Comparison of ENCODE assay signal across 2 cellular contexts in genomic region chrX:46582964-46583363, GRCh38.
TF ChIP-seq lines count a peak whose summit lies in the region.

No MANE protein-coding gene starts in this region.

TF ChIP-seq in liver, 16 proteins besides CTCF, POLR2A, EP300 and RAD21:
- no peak for TF ChIP-seq FOXA1 (IDR thresholded peaks at IDR 0.05)
TF ChIP-seq in liver: peak in this region for 0.

TF ChIP-seq in HepG2, 621 proteins besides CTCF, POLR2A, EP300 and RAD21:
- no peak for TF ChIP-seq NCOA5 (CRISPR knock-in tag; IDR thresholded peaks at IDR 0.05)
- TF ChIP-seq ADNP (CRISPR knock-in tag; IDR thresholded peaks at IDR 0.05), result no peak
- no peak for TF ChIP-seq ZBTB3 (CRISPR knock-in tag; IDR thresholded peaks at IDR 0.05; ENCODE audit: borderline replicate concordance, low read depth)
- TF ChIP-seq ZNF512 (CRISPR knock-in tag; IDR thresholded peaks at IDR 0.05), result no peak
- no peak for TF ChIP-seq JDP2 (CRISPR knock-in tag; IDR thresholded peaks at IDR 0.05; ENCODE audit: borderline replicate concordance)
- TF ChIP-seq ZNF619 (CRISPR knock-in tag; IDR thresholded peaks at IDR 0.05), result no peak
- no peak for TF ChIP-seq MIER2 (CRISPR knock-in tag; IDR thresholded peaks at IDR 0.05)
